1 cellular context compared by ENCODE assay signal in genomic region chr22:38656256-38657148, GRCh38.
TF ChIP-seq lines count a peak whose summit lies in the region.

TSS of gene CBY1 (plus strand) at chr22:38656638. CDS start at chr22:38668055, 11,417 bp downstream.
TSS of gene FAM227A (minus strand) at chr22:38656392. CDS start at chr22:38650168, 6,224 bp downstream.

TF ChIP-seq in K562, 482 proteins besides CTCF, POLR2A, EP300 and RAD21 (continued from another document and continues in another):
- TF ChIP-seq AFF4 (CRISPR knock-in tag; IDR thresholded peaks at IDR 0.05) = no peak
- no peak for TF ChIP-seq ATF4 (CRISPR knock-in tag; IDR thresholded peaks at IDR 0.05)
- TF ChIP-seq RBM22 (IDR thresholded peaks at IDR 0.05; ENCODE audit: low read depth, low read length, poor library complexity, severe bottlenecking) = no peak
- no peak for TF ChIP-seq TEAD1 (CRISPR knock-in tag; IDR thresholded peaks at IDR 0.05)
- TF ChIP-seq ZNF311 (CRISPR knock-in tag; IDR thresholded peaks at IDR 0.05) = no peak
- TF ChIP-seq ZNF655 (CRISPR knock-in tag; IDR thresholded peaks at IDR 0.05) = no peak
- no peak for TF ChIP-seq USF2 (CRISPR knock-in tag; IDR thresholded peaks at IDR 0.05)
- TF ChIP-seq ZNF146 (CRISPR knock-in tag; IDR thresholded peaks at IDR 0.05; ENCODE audit: unreplicated experiment) = no peak
- no peak for TF ChIP-seq ZNF280B (CRISPR knock-in tag; IDR thresholded peaks at IDR 0.05)
- no peak for TF ChIP-seq MCM5 (IDR thresholded peaks at IDR 0.05; ENCODE audit: low read depth)
- no peak; the same call in 1 of the 2 replicates for TF ChIP-seq ZC3H4 (CRISPR knock-in tag; IDR thresholded peaks at IDR 0.05; ENCODE audit: borderline replicate concordance)
- TF ChIP-seq ZNF217 (CRISPR knock-in tag; IDR thresholded peaks at IDR 0.05) = no peak
- TF ChIP-seq NBN (IDR thresholded peaks at IDR 0.05; ENCODE audit: low read depth) = no peak
- TF ChIP-seq ESRRB (CRISPR knock-in tag; IDR thresholded peaks at IDR 0.05; ENCODE audit: borderline replicate concordance) = no peak
- TF ChIP-seq RBBP5 (IDR thresholded peaks at IDR 0.05; ENCODE audit: borderline replicate concordance, insufficient read depth, low read length, poor library complexity, severe bottlenecking) = no peak
- TF ChIP-seq PRDM10 (IDR thresholded peaks at IDR 0.05; ENCODE audit: partially characterized antibody) = peak; percentile 100
- TF ChIP-seq ZSCAN29 (IDR thresholded peaks at IDR 0.05) = no peak
- TF ChIP-seq CREB5 (CRISPR knock-in tag; IDR thresholded peaks at IDR 0.05) = no peak
- TF ChIP-seq CLOCK (CRISPR knock-in tag; IDR thresholded peaks at IDR 0.05; ENCODE audit: borderline replicate concordance) = no peak
- TF ChIP-seq ZNF124 (CRISPR knock-in tag; IDR thresholded peaks at IDR 0.05) = no peak
- no peak for TF ChIP-seq GTF2F1 (IDR thresholded peaks at IDR 0.05; ENCODE audit: low read depth, low read length)
- TF ChIP-seq ZBTB33 (CRISPR knock-in tag; IDR thresholded peaks at IDR 0.05) = no peak
- TF ChIP-seq PHB2 (IDR thresholded peaks at IDR 0.05; ENCODE audit: low read depth) = no peak
- no peak for TF ChIP-seq RBM25 (IDR thresholded peaks at IDR 0.05; ENCODE audit: low read depth, low read length, severe bottlenecking)
- TF ChIP-seq NFE2L1 (tag; IDR thresholded peaks at IDR 0.05; ENCODE audit: borderline replicate concordance, low read depth) = no peak
- no peak for TF ChIP-seq CHAMP1 (IDR thresholded peaks at IDR 0.05)
- TF ChIP-seq ZNF121 (CRISPR knock-in tag; conservative IDR thresholded peaks at IDR 0.05) = no peak
- no peak for TF ChIP-seq DPF2 (IDR thresholded peaks at IDR 0.05)
- TF ChIP-seq GABPB2 (CRISPR knock-in tag; conservative IDR thresholded peaks at IDR 0.05) = no peak
- peak; percentile 55 for TF ChIP-seq CXXC5 (CRISPR knock-in tag; IDR thresholded peaks at IDR 0.05)
- no peak for TF ChIP-seq TSC22D4 (tag; IDR thresholded peaks at IDR 0.05)
- no peak for TF ChIP-seq SAFB (IDR thresholded peaks at IDR 0.05; ENCODE audit: borderline replicate concordance, low read depth, low read length)
- no peak for TF ChIP-seq TRIM24 (IDR thresholded peaks at IDR 0.05)
- TF ChIP-seq JUND (IDR thresholded peaks at IDR 0.05; ENCODE audit: borderline replicate concordance, low read depth, low read length) = peak; percentile 98
- no peak for TF ChIP-seq JUND (tag; IDR thresholded peaks at IDR 0.05; ENCODE audit: borderline replicate concordance, low read depth, low read length)
- TF ChIP-seq CC2D1A (IDR thresholded peaks at IDR 0.05) = no peak
- peak; percentile 72 for TF ChIP-seq ASH1L (IDR thresholded peaks at IDR 0.05; ENCODE audit: borderline replicate concordance, low read depth, partially characterized antibody)
- no peak for TF ChIP-seq SMC3 (conservative IDR thresholded peaks at IDR 0.05; ENCODE audit: insufficient read depth, low read depth, low read length)
